ENCODE assay signal across 12 cellular contexts in the genomic region with DNA sequence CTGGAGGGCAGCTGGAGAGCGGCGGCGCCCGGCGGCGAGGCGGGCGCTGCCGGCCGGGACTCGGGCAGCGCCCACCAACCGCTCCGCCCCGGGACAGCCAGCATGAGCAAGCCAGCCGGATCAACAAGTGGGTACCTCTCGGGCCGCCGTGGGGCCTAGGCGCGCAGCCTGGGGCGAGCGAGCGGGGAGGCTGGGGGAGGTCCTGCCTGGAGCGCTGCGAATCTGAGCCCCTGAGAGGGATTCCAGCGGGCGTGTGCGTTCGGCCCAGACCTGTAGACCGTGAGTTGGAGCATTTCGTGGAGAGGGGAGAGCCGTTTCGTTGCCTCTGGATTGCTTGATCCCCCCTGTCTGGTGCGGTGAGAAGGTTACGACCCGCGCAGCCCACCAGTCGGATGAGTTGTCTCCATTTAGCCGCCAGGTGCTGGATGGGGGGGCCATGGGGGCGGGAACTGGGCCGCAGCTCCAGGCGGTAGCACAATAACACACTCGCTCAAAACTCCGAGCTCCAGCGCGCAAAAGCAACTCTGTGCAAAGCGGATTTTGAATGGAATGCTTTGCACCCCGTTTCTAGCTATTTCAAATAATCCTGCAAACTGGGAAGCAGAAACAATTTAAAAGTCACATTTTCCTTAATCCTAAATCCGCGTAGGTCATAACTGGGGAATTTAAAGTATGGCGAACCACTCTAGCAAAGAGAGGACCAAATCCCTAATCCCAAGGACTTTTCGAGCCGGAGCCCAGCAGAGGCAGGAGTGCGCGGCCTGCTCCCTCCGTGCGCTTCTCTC. TPM values are rescaled to one million over a fixed set of nuclear protein-coding genes. Genes with fewer than 3 reads are reported as not detected.
DNase-seq lines count a peak whose midpoint lies in the region; ATAC-seq and TF ChIP-seq lines count a peak whose summit lies in the region.
"Had no signal": no experiment of that assay in that cellular context is flagged by ENCODE, and none has a peak within 500 bp of the region (broad histone marks: within the 10 kb centered on the region; RNA-seq: fewer than 3 reads in every experiment).

No MANE protein-coding gene starts in this region.

- no peak for DNase-seq in CD8-positive, alpha-beta memory T cell
- DNase-seq in HFFc6 (no peak), GM10266 (ENCODE audit: extremely low spot score) (no peak)
- no peak for DNase-seq in effector memory CD4-positive, alpha-beta T cell
- DNase-seq: DND-41 had no signal

- peak overlapping the region in 1 of 8 donors; percentile 23 for H3K27ac Mint-ChIP-seq in CD8-positive, alpha-beta memory T cell
- no peak overlapping the region for H3K27ac Mint-ChIP-seq in HFFc6
- H3K27ac Mint-ChIP-seq in nephron, result no peak overlapping the region

- peaks cover 39 to 67% (median 51%) of the 10 kb centered on the region in 3 donors for H3K4me1 Mint-ChIP-seq in CD8-positive, alpha-beta memory T cell
- H3K4me1 Mint-ChIP-seq in HFFc6 (ENCODE audit: low read depth) (peaks cover 20% of the 10 kb centered on the region), nephron (peaks cover 36% of the 10 kb centered on the region)

- H3K4me3 ChIP-seq in CD8-positive, alpha-beta memory T cell (ENCODE audit: low read length), result no peak overlapping the region
- H3K4me3 ChIP-seq in effector memory CD4-positive, alpha-beta T cell (ENCODE audit: insufficient read depth, low read depth, low read length, poor library complexity, severe bottlenecking), result no peak overlapping the region
- H3K4me3 ChIP-seq: vagina had no signal

- peak overlapping the region in 6 of 7 donors; percentile 3 to 72 (median 58) for H3K4me3 Mint-ChIP-seq in CD8-positive, alpha-beta memory T cell
- H3K4me3 Mint-ChIP-seq in HFFc6, result peak overlapping the region; percentile 6; the same call in 1 of the 2 replicates
- peak overlapping the region; percentile 55 to 58 (median 56) for H3K4me3 Mint-ChIP-seq in nephron

- POLR2A ChIA-PET in CD8-positive, alpha-beta memory T cell (lab: Charles Lee), result no interaction called here

- H3K36me3 ChIP-seq in CD8-positive, alpha-beta memory T cell (ENCODE audit: insufficient read depth, low read length), result no peaks in the 10 kb centered on the region
- no peaks in the 10 kb centered on the region for H3K36me3 ChIP-seq in effector memory CD4-positive, alpha-beta T cell (ENCODE audit: control insufficient read depth, insufficient read depth, low read length)
- H3K36me3 ChIP-seq: pancreas, vagina had no signal

- CTCF ChIA-PET in CD8-positive, alpha-beta memory T cell (lab: Charles Lee), result interaction anchor here (1.0 kb wide), 1 partner anchor 9 kb away, joined by 3 read pairs; no protein-coding TSS in a partner anchor

- no peak overlapping the region for H3K27ac ChIP-seq in CD8-positive, alpha-beta memory T cell (ENCODE audit: low read depth, low read length)
- H3K27ac ChIP-seq in cingulate gyrus (ENCODE audit: low read depth, low read length), result peak overlapping the region; percentile 29
- H3K27ac ChIP-seq in effector memory CD4-positive, alpha-beta T cell (ENCODE audit: insufficient read depth, low read length, poor library complexity, severe bottlenecking), result no peak overlapping the region
- H3K27ac ChIP-seq: pancreas, vagina had no signal

- TF ChIP-seq CTCF in HFFc6 (IDR thresholded peaks at IDR 0.05) (no peak), nephron (IDR thresholded peaks at IDR 0.05; ENCODE audit: unreplicated experiment in 3 of 3) (no peak), GM10266 (IDR thresholded peaks at IDR 0.05; ENCODE audit: control insufficient read depth, insufficient read depth, low read depth, missing control alignments) (no peak)

- peaks cover 67 to 89% of the 10 kb centered on the region in 2 donors for H3K27me3 Mint-ChIP-seq in CD8-positive, alpha-beta memory T cell
- H3K27me3 Mint-ChIP-seq in HFFc6 (ENCODE audit: insufficient read depth), result peaks cover 86% of the 10 kb centered on the region
- peaks cover 100% of the 10 kb centered on the region for H3K27me3 Mint-ChIP-seq in nephron (ENCODE audit: low read depth)

- H3K27me3 ChIP-seq in CD8-positive, alpha-beta memory T cell (ENCODE audit: insufficient read depth, low read length, poor library complexity, severe bottlenecking), result peaks cover 75% of the 10 kb centered on the region
- peaks cover 79% of the 10 kb centered on the region for H3K27me3 ChIP-seq in effector memory CD4-positive, alpha-beta T cell (replicated peaks; ENCODE audit: control insufficient read depth, insufficient read depth, low read length, poor library complexity, severe bottlenecking)

- H3K4me1 ChIP-seq in CD8-positive, alpha-beta memory T cell (ENCODE audit: insufficient read depth, low read length), result peaks cover 29% of the 10 kb centered on the region
- H3K4me1 ChIP-seq in effector memory CD4-positive, alpha-beta T cell (ENCODE audit: control insufficient read depth, insufficient read depth, low read length, poor library complexity, severe bottlenecking), result peaks cover 41% of the 10 kb centered on the region

- ATAC-seq in GM18861 (IDR thresholded peaks at IDR 0.05; ENCODE audit: unreplicated experiment) (no peak), GM21619 (IDR thresholded peaks at IDR 0.05; ENCODE audit: unreplicated experiment) (no peak)

- no peaks in the 10 kb centered on the region for H3K9me3 Mint-ChIP-seq in CD8-positive, alpha-beta memory T cell
- H3K9me3 Mint-ChIP-seq in HFFc6 (no peaks in the 10 kb centered on the region), nephron (no peaks in the 10 kb centered on the region)

- H3K36me3 Mint-ChIP-seq in CD8-positive, alpha-beta memory T cell, result no peaks in the 10 kb centered on the region
- H3K36me3 Mint-ChIP-seq in HFFc6 (ENCODE audit: low read depth) (no peaks in the 10 kb centered on the region), nephron (ENCODE audit: low read depth) (no peaks in the 10 kb centered on the region)

- H3K9me3 ChIP-seq in CD8-positive, alpha-beta memory T cell (ENCODE audit: low read length), result no peaks in the 10 kb centered on the region
- no peaks in the 10 kb centered on the region for H3K9me3 ChIP-seq in effector memory CD4-positive, alpha-beta T cell (ENCODE audit: control insufficient read depth, low read length)
- H3K9me3 ChIP-seq: pancreas, vagina had no signal

RNA-seq across cellular contexts. Expression of gene NR2E1, which starts 1.0 kb away (rescaled TPM):
- total RNA-seq in CD8-positive, alpha-beta memory T cell, result not detected
- polyA plus RNA-seq in CD8-positive, alpha-beta memory T cell, result not detected
- not detected for total RNA-seq in HFFc6 (2021; fragmentation: NEBNext Ultra II Directional; extraction: Animal tissue kit (Norgen Biotek cat#: 25700))
- total RNA-seq: T-helper 1 cell treated with Interleukin-12 subunit alpha and Interleukin-12 subunit beta and Interleukin-4 antibody, amounts not matched to agents 30 ng/mL and 1 ng/mL, for 36 hours; vagina had no signal

Comparison
In these comparisons a context has a peak if more than half of its experiments do, and no peak if none do; other contexts are left out.
1. H3K4me3 Mint-ChIP-seq: peak in every context shown above with its lines; median percentile 58 in CD8-positive, alpha-beta memory T cell; 56 in nephron; 6 in HFFc6.